8 cellular contexts compared by ENCODE assay signal in the genomic region with DNA sequence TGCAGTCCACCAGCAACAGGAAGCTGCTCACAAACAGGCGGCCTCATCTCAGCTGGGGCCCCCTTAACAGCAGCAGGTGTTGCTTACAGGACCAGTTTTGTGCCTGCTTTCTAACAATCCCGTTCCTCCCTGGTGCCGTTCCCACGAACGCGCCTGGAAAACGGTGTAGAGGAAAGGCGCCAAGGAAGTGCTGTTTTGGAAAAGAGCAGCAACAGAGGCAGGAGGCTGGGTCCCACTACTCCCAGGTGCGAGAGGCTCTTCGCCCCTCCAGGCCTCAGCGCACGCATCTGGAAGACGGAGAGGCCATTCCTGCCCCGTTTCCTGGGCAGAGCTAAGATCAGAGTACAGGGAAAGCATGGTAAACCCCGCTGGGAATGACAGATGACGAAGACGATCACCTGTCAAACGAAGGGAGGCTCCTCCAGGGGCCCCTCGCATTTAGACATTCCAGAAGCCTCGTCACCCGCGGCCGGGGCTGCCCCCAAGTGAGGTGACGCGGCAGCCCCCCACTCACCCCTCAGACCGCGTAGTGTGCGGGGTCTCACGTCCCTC. TPM values are rescaled to one million over a fixed set of nuclear protein-coding genes. Genes with fewer than 3 reads are reported as not detected.
A peak's percentile ranks its signal among the peaks of the same experiment; 100 is the strongest.
DNase-seq lines count a peak whose midpoint lies in the region; ATAC-seq and TF ChIP-seq lines count a peak whose summit lies in the region.

No MANE protein-coding gene starts in this region.

- CTCF ChIA-PET in A673 (lab: Charles Lee): no interaction called here

- no peaks in the 10 kb centered on the region for H3K27me3 Mint-ChIP-seq in T-helper 2 cell treated with Interferon-gamma antibody and Interleukin-4, amounts not matched to agents 5 μg/mL and 100 μg/mL, for 36 hours (ENCODE audit: low read depth)

- POLR2A ChIA-PET in A673 (lab: Charles Lee; ENCODE audit: low non-redundant PET): interaction anchor here (0.6 kb wide), 1 partner anchor 568 kb away, joined by 5 read pairs; a partner anchor contains a TSS

- peak; percentile 21 for ATAC-seq in GM18502 (IDR thresholded peaks at IDR 0.05; ENCODE audit: poor library complexity, unreplicated experiment)
- ATAC-seq in stimulated activated naive CD8-positive, alpha-beta T cell treated with anti-CD3 and anti-CD28 coated beads, Interleukin-15, Interleukin-2, amounts not matched to agents 100 U/mL and 50 U/mL, for 24 hours: no peak

- no peaks in the 10 kb centered on the region for H3K36me3 ChIP-seq in A673 (ENCODE audit: insufficient read depth, low read length, poor library complexity, severe bottlenecking)

- no peaks in the 10 kb centered on the region for H3K9me3 ChIP-seq in A673 (ENCODE audit: low read depth, low read length, poor library complexity, severe bottlenecking)

- TF ChIP-seq CTCF in A673 (conservative IDR thresholded peaks at IDR 0.05; ENCODE audit: low read depth, low read length): no peak
- TF ChIP-seq CTCF in HL-60 (IDR thresholded peaks at IDR 0.05; ENCODE audit: insufficient read depth, low read length): no peak
- TF ChIP-seq CTCF in lower leg skin (IDR thresholded peaks at IDR 0.05): no peak

- peak overlapping the region; percentile 95 for H3K4me3 Mint-ChIP-seq in T-helper 2 cell treated with Interferon-gamma antibody and Interleukin-4, amounts not matched to agents 5 μg/mL and 100 μg/mL, for 36 hours

- H3K9me3 Mint-ChIP-seq in T-helper 2 cell treated with Interferon-gamma antibody and Interleukin-4, amounts not matched to agents 5 μg/mL and 100 μg/mL, for 36 hours: no peaks in the 10 kb centered on the region

- peaks cover 19% of the 10 kb centered on the region for H3K4me1 ChIP-seq in A673 (ENCODE audit: insufficient read depth, low read length, poor library complexity, severe bottlenecking)

- no peak for TF ChIP-seq POLR2A in lower leg skin (IDR thresholded peaks at IDR 0.05)

- DNase-seq in A673 (ENCODE audit: low spot score) (peak; percentile 43), HL-60 (ENCODE audit: low read depth in 1 of 2, low spot score in 1 of 2) (no peak), dermis blood vessel endothelial cell (peak; percentile 46), lower leg skin (ENCODE audit: low spot score in 2 of 2) (peak; percentile 21 to 86), SKM-1 (lab: John Stamatoyannopoulos, UW; ENCODE audit: unreplicated experiment) (no peak)
- no peak for DNase-seq in T-helper 2 cell treated with Interferon-gamma antibody and Interleukin-4, amounts not matched to agents 5 μg/mL and 100 μg/mL, for 36 hours (ENCODE audit: low spot score)
- peak; percentile 21 for DNase-seq in stimulated activated naive CD8-positive, alpha-beta T cell treated with anti-CD3 and anti-CD28 coated beads, Interleukin-15, Interleukin-2, amounts not matched to agents 100 U/mL and 50 U/mL, for 24 hours

- WGBS in lower leg skin, 2 donors: 1 to 4% methylated on average over 22 to 29 of the region's 29 CpGs

- H3K27me3 ChIP-seq in A673 (replicated peaks; ENCODE audit: insufficient read depth, low read depth, low read length, poor library complexity) (no peaks in the 10 kb centered on the region), HL-60 (ENCODE audit: insufficient read depth, poor library complexity, severe bottlenecking) (no peaks in the 10 kb centered on the region)

- intact Hi-C loops in A673 (cut with micrococcal nuclease; ENCODE audit: unreplicated experiment) (no loop called here), lower leg skin (cut with DNase I; ENCODE audit: low total_unique reads) (no loop called here)

- H3K27ac ChIP-seq in A673 (ENCODE audit: low read depth, low read length, poor library complexity, severe bottlenecking): peak overlapping the region; percentile 85
- peak overlapping the region; percentile 79 for H3K27ac ChIP-seq in HL-60 (replicated peaks)

- peak overlapping the region; percentile 92 for H3K27ac Mint-ChIP-seq in T-helper 2 cell treated with Interferon-gamma antibody and Interleukin-4, amounts not matched to agents 5 μg/mL and 100 μg/mL, for 36 hours

- BruUV-seq in A673 (replicated peaks; lab: Mats Ljungman, UMichigan): no TSS peak

- H3K36me3 Mint-ChIP-seq in T-helper 2 cell treated with Interferon-gamma antibody and Interleukin-4, amounts not matched to agents 5 μg/mL and 100 μg/mL, for 36 hours (ENCODE audit: low read depth): no peaks in the 10 kb centered on the region

- peaks cover 28% of the 10 kb centered on the region for H3K4me1 Mint-ChIP-seq in T-helper 2 cell treated with Interferon-gamma antibody and Interleukin-4, amounts not matched to agents 5 μg/mL and 100 μg/mL, for 36 hours (ENCODE audit: low read depth)

- H3K4me3 ChIP-seq in A673 (ENCODE audit: low read depth, low read length, poor library complexity, severe bottlenecking) (peak overlapping the region; percentile 97), HL-60 (replicated peaks; ENCODE audit: insufficient read depth, low read length) (peak overlapping the region; percentile 98), lower leg skin (ENCODE audit: low read depth, poor library complexity, severe bottlenecking) (peak overlapping the region; percentile 90)

RNA-seq across cellular contexts. Expression of a gene that starts 0.6 kb away (rescaled TPM):
- 21.5 and 28.5 TPM in 2 replicates for total RNA-seq in A673 (2021)
- 8.9 and 10.6 TPM in 2 replicates for total RNA-seq in dermis blood vessel endothelial cell
- 10 to 100 TPM; 23.8 to 63.2 (median 32.9) TPM for total RNA-seq in lower leg skin

RNA-seq across cellular contexts. Expression of a gene that starts 27.0 kb away (rescaled TPM):
- total RNA-seq in A673 (2021): 78.6 and 84.5 TPM in 2 replicates
- 43.2 and 71.7 TPM in 2 replicates for total RNA-seq in dermis blood vessel endothelial cell
- 10 to 100 TPM; 21.4 to 29.2 (median 23.8) TPM for total RNA-seq in lower leg skin

Comparison
In these comparisons a context has a peak if more than half of its experiments do, and no peak if none do; other contexts are left out.
1. DNase-seq: peak in A673 (single experiment), dermis blood vessel endothelial cell (single experiment), lower leg skin (2 of 2) and stimulated activated naive CD8-positive, alpha-beta T cell treated with anti-CD3 and anti-CD28 coated beads, Interleukin-15, Interleukin-2, amounts not matched to agents 100 U/mL and 50 U/mL, for 24 hours (single experiment); none in HL-60 (0 of 2), T-helper 2 cell treated with Interferon-gamma antibody and Interleukin-4, amounts not matched to agents 5 μg/mL and 100 μg/mL, for 36 hours (single experiment) and SKM-1 (single experiment).
2. Peak in every context shown above with its lines, with median percentiles within 50 percentile points of each other: H3K4me3 ChIP-seq.